Comparison of ENCODE assay signal across 29 cellular contexts in the genomic region with DNA sequence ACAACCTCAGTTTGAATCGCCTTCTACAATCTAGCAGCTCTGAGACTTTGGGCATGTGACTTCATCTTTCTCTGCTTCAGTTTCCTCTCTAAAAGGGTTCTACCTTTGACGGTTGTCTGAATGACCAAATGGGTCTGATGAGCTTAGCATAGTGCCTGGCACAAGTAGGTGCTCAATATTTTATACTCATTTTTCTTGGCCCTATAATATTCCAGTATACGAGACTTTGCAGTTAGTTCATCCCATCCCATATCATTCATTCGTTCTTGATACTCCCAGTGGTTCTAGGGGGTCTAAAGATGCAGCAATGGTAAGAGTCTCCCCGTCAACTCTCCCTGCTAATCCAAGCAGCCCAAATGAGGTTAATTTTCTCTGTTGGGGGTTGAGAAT.
"Had no signal": no experiment of that assay in that cellular context is flagged by ENCODE, and none has a peak within 500 bp of the region (broad histone marks: within the 10 kb centered on the region; RNA-seq: fewer than 3 reads in every experiment).

No MANE protein-coding gene starts in this region.

- FAIRE-seq: colon, endometrium, endothelial cell of umbilical vein, frontal cortex had no signal

- H3K36me3 ChIP-seq: colonic mucosa, esophagus muscularis mucosa, esophagus squamous epithelium, gastrocnemius medialis, gastroesophageal sphincter, heart left ventricle, heart right ventricle had no signal

- ATAC-seq: effector memory CD8-positive, alpha-beta T cell; esophagus mucosa; foreskin keratinocyte; gastrocnemius medialis; gastroesophageal sphincter; heart left ventricle; heart right ventricle had no signal

- H3K27ac ChIP-seq: colonic mucosa, coronary artery, dorsolateral prefrontal cortex, epithelial cell of prostate, esophagus muscularis mucosa, esophagus squamous epithelium, foreskin keratinocyte, gastrocnemius medialis, gastroesophageal sphincter, heart left ventricle, heart right ventricle had no signal

- H3K27me3 ChIP-seq: colonic mucosa, dorsolateral prefrontal cortex, esophagus muscularis mucosa, foreskin keratinocyte, gastrocnemius medialis had no signal

- H3K4me1 ChIP-seq: foreskin keratinocyte had no signal

- H3K4me3 Mint-ChIP-seq: dendritic cell treated with granulocyte-macrophage colony-stimulating factor and Interleukin-4, amounts not matched to agents 40 ng/mL and 50 ng/mL, for 4 days; effector memory CD8-positive, alpha-beta T cell; endodermal cell had no signal

- H3K27ac Mint-ChIP-seq: dendritic cell treated with granulocyte-macrophage colony-stimulating factor and Interleukin-4, amounts not matched to agents 40 ng/mL and 50 ng/mL, for 4 days; endodermal cell had no signal

- H3K9me3 ChIP-seq: colonic mucosa, gastrocnemius medialis had no signal

- H3K9me3 Mint-ChIP-seq: dendritic cell treated with granulocyte-macrophage colony-stimulating factor and Interleukin-4, amounts not matched to agents 40 ng/mL and 50 ng/mL, for 4 days; effector memory CD8-positive, alpha-beta T cell; endodermal cell had no signal

- DNase-seq: colonic mucosa; cortex of kidney; dermis blood vessel endothelial cell; dorsolateral prefrontal cortex; effector CD4-positive, alpha-beta T cell; effector CD8-positive, alpha-beta T cell; effector memory CD4-positive, alpha-beta T cell; effector memory CD8-positive, alpha-beta T cell; endodermal cell; erythroblast; esophagus squamous epithelium; foreskin fibroblast; foreskin keratinocyte; foreskin melanocyte; gastrocnemius medialis; glutamatergic neuron; head of caudate nucleus; heart right ventricle had no signal

- H3K4me3 ChIP-seq: colonic mucosa, coronary artery, dorsolateral prefrontal cortex, esophagus muscularis mucosa, esophagus squamous epithelium, gastrocnemius medialis, gastroesophageal sphincter, heart left ventricle, heart right ventricle had no signal
